ENCODE assay signal across 15 cellular contexts in the genomic region with DNA sequence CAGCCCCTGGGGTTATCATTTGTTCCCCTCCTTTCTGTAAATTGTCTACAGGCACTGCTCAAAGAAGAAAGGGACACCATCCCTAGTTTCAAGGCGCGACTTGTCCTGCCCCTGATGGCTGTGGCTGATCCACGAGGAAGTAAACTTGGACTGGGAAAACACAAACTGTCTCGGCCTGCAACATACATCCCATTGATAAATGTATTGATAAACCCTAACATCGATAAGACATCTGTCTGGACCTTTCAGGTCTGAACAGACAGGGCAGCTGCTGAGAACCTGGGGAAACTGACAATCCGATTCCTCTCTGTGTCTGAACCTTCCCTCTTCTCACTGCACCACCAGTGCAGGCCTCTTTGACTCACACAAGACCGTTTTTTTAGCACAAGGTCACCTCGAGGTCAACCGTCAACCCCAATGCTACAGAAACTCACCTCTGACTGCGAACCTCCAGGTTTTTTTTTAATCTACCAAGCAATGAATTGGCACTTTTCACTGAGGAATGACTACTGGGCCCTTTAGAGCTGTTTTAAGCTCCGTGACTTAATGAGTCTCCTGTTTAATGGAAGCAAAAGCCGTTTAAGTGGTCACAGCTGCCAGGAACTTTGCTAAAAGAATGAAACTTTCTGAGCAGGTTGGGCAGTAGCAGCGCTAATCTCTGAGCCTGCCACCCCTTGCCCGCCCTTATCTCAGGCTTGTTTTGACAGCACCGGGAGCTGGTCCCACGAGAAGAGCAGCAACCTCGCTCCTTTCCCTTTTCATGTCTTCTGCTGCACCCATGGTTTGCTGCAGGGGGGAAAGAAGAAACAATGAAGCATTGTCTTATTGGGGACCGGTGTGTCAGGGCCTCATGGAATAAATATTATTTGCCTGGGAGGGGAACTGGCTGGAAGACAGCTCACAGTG.
A peak's percentile ranks its signal among the peaks of the same experiment; 100 is the strongest.
DNase-seq lines count a peak whose midpoint lies in the region; ATAC-seq and TF ChIP-seq lines count a peak whose summit lies in the region.
"Had no signal": no experiment of that assay in that cellular context is flagged by ENCODE, and none has a peak within 500 bp of the region (broad histone marks: within the 10 kb centered on the region; RNA-seq: fewer than 3 reads in every experiment).

No MANE protein-coding gene starts in this region.

- H3K36me3 ChIP-seq in cardiac muscle cell (no peaks in the 10 kb centered on the region), heart left ventricle (no peaks in the 10 kb centered on the region), PC-9 (ENCODE audit: low read depth) (no peaks in the 10 kb centered on the region), upper lobe of left lung (no peaks in the 10 kb centered on the region)
- H3K36me3 ChIP-seq: adrenal gland had no signal

- H3K27ac ChIP-seq in cardiac muscle cell (peak overlapping the region; percentile 74), heart left ventricle (no peak overlapping the region), PC-9 (no peak overlapping the region), upper lobe of left lung (no peak overlapping the region)
- H3K27ac ChIP-seq: adrenal gland, RWPE1 had no signal

- TF ChIP-seq EP300 in upper lobe of left lung (IDR thresholded peaks at IDR 0.05), result no peak

- BruUV-seq in PC-9 (replicated peaks; lab: Mats Ljungman, UMichigan), result no TSS peak

- no peak for ATAC-seq in heart left ventricle
- no peak for ATAC-seq in upper lobe of left lung (ENCODE audit: low FRiP score in 2 of 2)
- ATAC-seq in HG02970 (IDR thresholded peaks at IDR 0.05; ENCODE audit: low FRiP score, unreplicated experiment), result no peak
- ATAC-seq in GM18511 (IDR thresholded peaks at IDR 0.05; ENCODE audit: unreplicated experiment), result no peak
- ATAC-seq: activated T-cell treated with anti-CD3 and anti-CD28 coated beads, Interleukin-2, amount 50 U/mL, for 4 hours had no signal

- CTCF ChIA-PET in PC-9 (lab: Charles Lee), result no interaction called here

- 0 out of 2 replicates have a peak overlapping the region, but pooled peaks have one; percentile 20 for H3K4me2 ChIP-seq in PC-9

- H3K4me1 ChIP-seq in cardiac muscle cell (ENCODE audit: low read depth) (peaks cover 19% of the 10 kb centered on the region), heart left ventricle (no peaks in the 10 kb centered on the region), PC-9 (replicated peaks; ENCODE audit: insufficient read depth) (peaks cover 8% of the 10 kb centered on the region; the same call in 1 of the 2 replicates), upper lobe of left lung (no peaks in the 10 kb centered on the region)
- H3K4me1 ChIP-seq: adrenal gland had no signal

- 40 to 48% (median 45%) methylated on average over 18 of the region's 18 CpGs for WGBS in heart left ventricle, 4 donors
- 48 to 54% methylated on average over 18 of the region's 18 CpGs for WGBS in upper lobe of left lung, 2 donors

- H3K9me2 ChIP-seq in PC-9 (ENCODE audit: insufficient read depth), result no peaks in the 10 kb centered on the region

- H3K79me2 ChIP-seq in PC-9 (ENCODE audit: low read depth), result no peaks in the 10 kb centered on the region

- no peaks in the 10 kb centered on the region for H3K9me3 ChIP-seq in cardiac muscle cell (ENCODE audit: low read depth)
- H3K9me3 ChIP-seq in heart left ventricle, result no peaks in the 10 kb centered on the region
- H3K9me3 ChIP-seq in PC-9 (ENCODE audit: insufficient read depth, low read depth), result no peaks in the 10 kb centered on the region; the same call in 1 of the 2 replicates
- H3K9me3 ChIP-seq in upper lobe of left lung, result no peaks in the 10 kb centered on the region
- H3K9me3 ChIP-seq: adrenal gland had no signal

- no peak overlapping the region for H2AFZ ChIP-seq in PC-9

- intact Hi-C loops in heart left ventricle (cut with DNase I) (no loop called here), PC-9 (cut with micrococcal nuclease; ENCODE audit: unreplicated experiment) (no loop called here)

- H3K27me3 ChIP-seq in cardiac muscle cell (no peaks in the 10 kb centered on the region), heart left ventricle (peaks cover 0 to 5% (median 0%) of the 10 kb centered on the region in 9 donors), PC-9 (ENCODE audit: insufficient read depth, low read depth) (no peaks in the 10 kb centered on the region), upper lobe of left lung (no peaks in the 10 kb centered on the region)
- H3K27me3 ChIP-seq: adrenal gland had no signal

- no peaks in the 10 kb centered on the region for H3F3A ChIP-seq in PC-9 (ENCODE audit: insufficient read depth, low read depth)

- H4K20me1 ChIP-seq in PC-9 (ENCODE audit: insufficient read depth), result no peaks in the 10 kb centered on the region

- TF ChIP-seq CTCF in cardiac muscle cell (IDR thresholded peaks at IDR 0.05; ENCODE audit: low read depth, low read length) (no peak), heart left ventricle (IDR thresholded peaks at IDR 0.05) (no peak), PC-9 (conservative IDR thresholded peaks at IDR 0.05) (no peak), upper lobe of left lung (IDR thresholded peaks at IDR 0.05) (no peak)

- TF ChIP-seq POLR2A in heart left ventricle (IDR thresholded peaks at IDR 0.05) (no peak), upper lobe of left lung (IDR thresholded peaks at IDR 0.05) (no peak)

- no peak overlapping the region for H3K4me3 ChIP-seq in cardiac muscle cell
- no peak overlapping the region for H3K4me3 ChIP-seq in heart left ventricle
- H3K4me3 ChIP-seq in PC-9, result no peak overlapping the region
- no peak overlapping the region for H3K4me3 ChIP-seq in upper lobe of left lung
- H3K4me3 ChIP-seq: adrenal gland had no signal

- POLR2A ChIA-PET in PC-9 (lab: Charles Lee; ENCODE audit: unreplicated experiment), result interaction anchor here (0.5 to 0.6 kb wide), 2 partner anchors 27 to 236 kb away, joined by 6 to 7 read pairs; a partner anchor contains a TSS

- DNase-seq in cardiac muscle cell (ENCODE audit: low read depth in 1 of 2, low spot score in 1 of 2) (peak in 1 of 2 donors; percentile 37), heart left ventricle (no peak), PC-9 (peak in 1 of 2 experiments; percentile 36), iris pigment epithelial cell (ENCODE audit: low read depth) (peak; percentile 14), upper lobe of left lung (no peak), hepatic stellate cell (ENCODE audit: low spot score) (no peak)
- DNase-seq: activated CD4-positive, alpha-beta T cell treated with anti-CD3 and anti-CD28 coated beads for 48 hours; activated T-cell treated with anti-CD3 and anti-CD28 coated beads, Interleukin-2, amount 50 U/mL, for 4 hours; adrenal gland; dermis blood vessel endothelial cell; HFFc6; stimulated activated CD4-positive, alpha-beta T cell treated with anti-CD3 and anti-CD28 coated beads, Interleukin-12 subunit alpha, Interleukin-12 subunit beta, amount 100 ng/mL, for 4 hours had no signal
